In the genomic region with DNA sequence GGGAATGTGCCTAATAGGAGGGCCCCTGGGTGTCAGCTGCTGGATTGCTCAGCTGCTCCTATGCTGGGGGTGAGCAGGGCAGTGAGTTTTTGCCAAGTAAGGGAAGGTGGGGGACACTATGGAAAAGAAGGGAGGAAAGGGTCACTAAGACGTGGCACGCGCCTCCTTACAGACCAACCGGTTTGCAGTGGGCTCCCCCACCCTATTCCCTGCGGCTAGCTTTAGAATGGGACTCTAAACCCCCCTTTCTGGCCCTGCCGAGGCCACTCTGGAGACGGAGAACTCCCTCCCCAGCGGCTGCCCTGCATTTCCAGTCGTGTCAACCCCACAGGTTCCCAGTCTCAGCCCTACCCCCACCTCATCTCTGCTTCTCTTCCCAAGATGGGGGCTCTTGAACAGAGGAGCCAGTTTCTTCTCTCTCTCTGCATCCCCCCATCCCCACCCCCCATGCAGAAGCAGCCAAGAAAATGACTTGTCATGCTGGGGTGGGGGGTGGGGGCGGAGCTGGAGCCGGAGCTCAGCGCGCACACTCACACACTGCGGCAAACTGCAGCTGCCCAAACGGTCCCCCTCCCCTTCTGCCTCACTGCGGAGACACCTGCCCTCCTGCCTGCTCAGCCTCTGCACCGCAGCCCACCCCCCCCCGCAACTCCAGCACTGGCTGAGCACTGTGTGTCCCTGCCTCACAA, we compare ENCODE assay signal across 8 cellular contexts. TPM values are rescaled to one million over a fixed set of nuclear protein-coding genes. Genes with fewer than 3 reads are reported as not detected.
DNase-seq lines count a peak whose midpoint lies in the region; ATAC-seq and TF ChIP-seq lines count a peak whose summit lies in the region.

No MANE protein-coding gene starts in this region.

- no CpG with 5 or more reads among the region's 18 CpGs for WGBS in neuronal stem cell (ENCODE audit: extremely low coverage in 2 of 2, insufficient read length in 2 of 2, insufficient replicate concordance in 1 of 2), 2 donors

- H3K4ac ChIP-seq in neuronal stem cell (ENCODE audit: low read length), result no peak overlapping the region

- no peaks in the 10 kb centered on the region for H3K79me1 ChIP-seq in neuronal stem cell (ENCODE audit: low read depth, low read length)

- POLR2A ChIA-PET in RWPE1 (lab: Yijun Ruan, JAX; ENCODE audit: low non-redundant PET), result no interaction called here

- H3K27ac ChIP-seq in neuronal stem cell (replicated peaks; ENCODE audit: low read length), result peak overlapping the region; percentile 55
- H3K27ac ChIP-seq in RWPE1, result no peak overlapping the region

- H2BK5ac ChIP-seq in neuronal stem cell (ENCODE audit: low read length), result peak overlapping the region; percentile 8

- H3K23ac ChIP-seq in neuronal stem cell (ENCODE audit: low read depth, low read length, poor library complexity), result no peak overlapping the region

- H2AFZ ChIP-seq in neuronal stem cell (ENCODE audit: low read length), result peak overlapping the region; percentile 76

- peaks cover 23 to 30% of the 10 kb centered on the region in 2 donors for H3K36me3 ChIP-seq in neuronal stem cell (replicated peaks in 1 of 2; ENCODE audit: control insufficient read depth in 2 of 2, insufficient read depth in 2 of 2, low read length in 2 of 2)

- ATAC-seq in GM19351 (IDR thresholded peaks at IDR 0.05; ENCODE audit: unreplicated experiment), result no peak

- peak overlapping the region; percentile 91 for H3K4me2 ChIP-seq in neuronal stem cell (ENCODE audit: insufficient read depth, low read length, poor library complexity, severe bottlenecking)

- peaks cover 0 to 5% of the 10 kb centered on the region in 2 donors for H3K9me3 ChIP-seq in neuronal stem cell (replicated peaks in 1 of 2; ENCODE audit: control insufficient read depth in 2 of 2, insufficient read depth in 1 of 2, low read depth in 1 of 2, low read length in 2 of 2)

- H3K4me1 ChIP-seq in neuronal stem cell (ENCODE audit: control insufficient read depth in 2 of 2, insufficient read depth in 1 of 2, low read depth in 1 of 2, low read length in 2 of 2), result peaks cover 36 to 37% of the 10 kb centered on the region in 2 donors

- H2AK5ac ChIP-seq in neuronal stem cell (ENCODE audit: low read depth, low read length), result peak overlapping the region; percentile 61

- CTCF ChIA-PET in RWPE1 (lab: Yijun Ruan, JAX), result interaction anchor here (1.1 kb wide), 1 partner anchor 16 kb away, joined by 3 read pairs; no protein-coding TSS in a partner anchor

- in situ Hi-C loops in KBM-7 (cut with MboI; ENCODE audit: low pct_unique_long_range_greater_than_20kb, low sequenced_read_pairs), result no loop called here

- peak; percentile 93 for DNase-seq in Ammon's horn (ENCODE audit: low spot score)
- DNase-seq in KBM-7, result peak; percentile 64
- DNase-seq in globus pallidus (ENCODE audit: low spot score), result peak; percentile 91
- no peak for DNase-seq in neuronal stem cell (ENCODE audit: low spot score)
- no peak for DNase-seq in MV-4-11 (lab: John Stamatoyannopoulos, UW)
- no peak for DNase-seq in RWPE1 (ENCODE audit: low spot score)

- H2BK15ac ChIP-seq in neuronal stem cell (ENCODE audit: low read length), result no peak overlapping the region

- H3K9ac ChIP-seq in neuronal stem cell (ENCODE audit: low read depth, low read length, poor library complexity), result peak overlapping the region; percentile 79

- H3K18ac ChIP-seq in neuronal stem cell (ENCODE audit: low read length), result peak overlapping the region; percentile 44

- H4K8ac ChIP-seq in neuronal stem cell (ENCODE audit: low read depth, low read length), result no peak overlapping the region

- H3K27me3 ChIP-seq in neuronal stem cell (ENCODE audit: control insufficient read depth in 3 of 3, insufficient read depth in 3 of 3, low read depth in 1 of 3, low read length in 3 of 3), result no peaks in the 10 kb centered on the region

- peak overlapping the region; percentile 14 for H2BK120ac ChIP-seq in neuronal stem cell (ENCODE audit: low read depth, low read length)

- H3K4me3 ChIP-seq in WI38 (ENCODE audit: low read depth, low read length) (peak overlapping the region; percentile 96), neuronal stem cell (ENCODE audit: low read length in 2 of 2) (peak overlapping the region; percentile 52 to 81)

- no peak overlapping the region for H3K14ac ChIP-seq in neuronal stem cell (ENCODE audit: low read length)

- H4K91ac ChIP-seq in neuronal stem cell (ENCODE audit: low read depth, low read length, poor library complexity), result no peak overlapping the region

- TF ChIP-seq CTCF in WI38 (IDR thresholded peaks at IDR 0.05; ENCODE audit: low read depth, low read length) (no peak), RWPE1 (conservative IDR thresholded peaks at IDR 0.05; ENCODE audit: low read depth) (no peak)

- H2BK12ac ChIP-seq in neuronal stem cell (ENCODE audit: low read length), result peak overlapping the region; percentile 63

RNA-seq across cellular contexts. Expression of gene MAP1A, which starts 0.8 kb away (rescaled TPM):
- 4.6 TPM for polyA plus RNA-seq in neuronal stem cell (2013, experiment 1 of 2)
- 4.4 TPM for polyA plus RNA-seq in neuronal stem cell (2013, experiment 2 of 2)

RNA-seq across cellular contexts. Expression of gene TP53BP1, which starts 25.3 kb away (rescaled TPM):
- polyA plus RNA-seq in neuronal stem cell (2013, experiment 1 of 2), result 24.5 TPM
- polyA plus RNA-seq in neuronal stem cell (2013, experiment 2 of 2), result 24.6 TPM

Comparison
In these comparisons a context has a peak if more than half of its experiments do, and no peak if none do; other contexts are left out.
1. DNase-seq: peak in Ammon's horn (single experiment), KBM-7 (single experiment) and globus pallidus (single experiment); none in neuronal stem cell (single experiment), MV-4-11 (single experiment) and RWPE1 (single experiment).